ENCODE assay signal across 2 cellular contexts in the genomic region with DNA sequence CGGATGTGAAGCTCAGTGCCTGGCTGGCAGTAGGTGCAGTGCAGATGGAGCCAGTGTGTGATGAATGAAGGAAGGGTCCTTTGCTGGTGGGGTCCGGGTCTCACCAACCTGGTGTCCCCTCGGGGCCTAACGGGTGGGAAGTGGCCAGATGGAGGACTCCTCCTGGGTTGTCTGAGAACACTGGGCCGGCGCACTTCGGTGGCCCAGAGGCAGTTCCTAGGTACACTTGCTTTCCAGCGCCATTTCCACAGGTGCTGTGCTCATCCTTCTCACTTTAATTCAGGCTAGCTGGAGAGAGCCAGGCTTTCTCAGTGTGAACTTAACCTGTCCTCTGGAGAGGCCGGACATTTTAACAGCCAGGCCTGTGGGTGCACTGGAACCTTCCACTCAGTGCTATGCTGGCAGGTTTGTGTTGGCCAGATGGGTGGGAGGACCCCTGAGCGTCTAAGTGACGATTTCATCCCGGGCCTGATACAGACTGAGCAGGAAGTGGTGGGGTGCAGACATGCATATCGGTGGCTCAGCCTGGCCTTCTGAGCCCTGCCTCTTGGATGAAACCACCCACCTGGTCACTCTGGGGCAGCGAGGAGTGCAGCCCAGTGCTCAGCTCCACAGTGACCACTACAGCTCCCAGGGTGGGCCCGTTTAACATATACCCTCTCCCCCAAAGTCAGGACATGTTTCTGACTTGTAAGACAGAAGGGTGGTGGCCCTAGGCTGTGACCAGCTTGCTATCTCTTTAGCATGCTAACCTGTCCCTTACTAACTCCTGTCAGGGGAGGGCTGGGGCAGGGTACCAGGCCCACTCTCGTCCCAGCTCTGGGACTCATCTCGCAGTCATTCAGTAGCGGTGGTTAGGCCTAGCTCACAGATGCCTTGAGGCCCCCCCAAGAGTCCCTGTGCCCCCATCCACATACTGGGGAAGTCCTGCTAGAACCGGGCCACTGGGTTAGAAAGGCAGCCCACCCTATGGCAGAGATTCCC.
TF ChIP-seq lines count a peak whose summit lies in the region.

No MANE protein-coding gene starts in this region.

TF ChIP-seq in A549, 52 proteins besides CTCF, POLR2A, EP300 and RAD21:
- TF ChIP-seq JUNB (IDR thresholded peaks at IDR 0.05) (no peak), MAFK (IDR thresholded peaks at IDR 0.05; ENCODE audit: partially characterized antibody) (no peak), POLR2AphosphoS2 (conservative IDR thresholded peaks at IDR 0.05; ENCODE audit: low read length) (no peak), HEYL (CRISPR knock-in tag; IDR thresholded peaks at IDR 0.05) (no peak), ZSCAN20 (CRISPR knock-in tag; IDR thresholded peaks at IDR 0.05) (no peak), ZNF302 (CRISPR knock-in tag; IDR thresholded peaks at IDR 0.05) (no peak), HOXA7 (CRISPR knock-in tag; IDR thresholded peaks at IDR 0.05) (no peak), FOSL2 (IDR thresholded peaks at IDR 0.05) (no peak), FOSL2 (CRISPR knock-in tag; IDR thresholded peaks at IDR 0.05) (no peak), CBX2 (IDR thresholded peaks at IDR 0.05; ENCODE audit: borderline replicate concordance, low read depth) (no peak), CHD4 (IDR thresholded peaks at IDR 0.05; ENCODE audit: borderline replicate concordance) (no peak), CHD2 (IDR thresholded peaks at IDR 0.05; ENCODE audit: low read length, partially characterized antibody) (no peak), SREBF2 (IDR thresholded peaks at IDR 0.05) (no peak), ZC3H11A (IDR thresholded peaks at IDR 0.05) (no peak), TP53 (CRISPR knock-in tag; IDR thresholded peaks at IDR 0.05) (no peak), TFCP2L1 (CRISPR knock-in tag; IDR thresholded peaks at IDR 0.05) (no peak), KDM1A (IDR thresholded peaks at IDR 0.05; ENCODE audit: low read depth) (no peak), CEBPB (IDR thresholded peaks at IDR 0.05) (no peak)

TF ChIP-seq in H1, 55 proteins besides CTCF, POLR2A, EP300 and RAD21:
- TF ChIP-seq TAF1 (IDR thresholded peaks at IDR 0.05; ENCODE audit: low read depth, low read length) (no peak), EGR1 (IDR thresholded peaks at IDR 0.05; ENCODE audit: borderline replicate concordance, low read depth, low read length) (no peak), RBBP5 (IDR thresholded peaks at IDR 0.05; ENCODE audit: borderline replicate concordance, low read depth, low read length) (no peak), SAP30 (IDR thresholded peaks at IDR 0.05; ENCODE audit: insufficient read depth, insufficient replicate concordance, low read length) (no peak)
